Comparison of ENCODE assay signal across 13 cellular contexts in genomic region chr19:31070126-31070525, GRCh38.
DNase-seq lines count a peak whose midpoint lies in the region; ATAC-seq and TF ChIP-seq lines count a peak whose summit lies in the region.
"Had no signal": no experiment of that assay in that cellular context is flagged by ENCODE, and none has a peak within 500 bp of the region (broad histone marks: within the 10 kb centered on the region; RNA-seq: fewer than 3 reads in every experiment).

No MANE protein-coding gene starts in this region.

- no peak overlapping the region for H3K4ac ChIP-seq in IMR-90 (ENCODE audit: low read depth, low read length)

- no peaks in the 10 kb centered on the region for H3K9me3 Mint-ChIP-seq in nephron
- no peaks in the 10 kb centered on the region for H3K9me3 Mint-ChIP-seq in type B pancreatic cell
- H3K9me3 Mint-ChIP-seq in activated CD4-positive, alpha-beta memory T cell treated with anti-CD3 and anti-CD28 coated beads for 36 hours: no peaks in the 10 kb centered on the region
- H3K9me3 Mint-ChIP-seq: CD4-positive, alpha-beta T cell had no signal

- no peak overlapping the region for H3K27ac ChIP-seq in IMR-90 (ENCODE audit: insufficient read depth, low read length)
- H3K27ac ChIP-seq: C4-2B had no signal

- H3K36me3 Mint-ChIP-seq in nephron (ENCODE audit: low read depth): no peaks in the 10 kb centered on the region
- no peaks in the 10 kb centered on the region for H3K36me3 Mint-ChIP-seq in type B pancreatic cell
- H3K36me3 Mint-ChIP-seq in activated CD4-positive, alpha-beta memory T cell treated with anti-CD3 and anti-CD28 coated beads for 36 hours: no peaks in the 10 kb centered on the region
- H3K36me3 Mint-ChIP-seq: IgD-negative memory B cell had no signal

- H3K9me3 ChIP-seq in IMR-90 (ENCODE audit: control insufficient read depth, insufficient read depth, low read length): no peaks in the 10 kb centered on the region
- H3K9me3 ChIP-seq: Caco-2 had no signal

- in situ Hi-C loops in IMR-90 (cut with MboI; ENCODE audit: low sequenced_read_pairs): loop anchor here (25.0 kb wide), 1 partner anchor 1167 kb away; no protein-coding TSS in a partner anchor

- H3K14ac ChIP-seq in IMR-90 (replicated peaks; ENCODE audit: low read depth, low read length): no peak overlapping the region

- H3K36me3 ChIP-seq in IMR-90 (ENCODE audit: control insufficient read depth, insufficient read depth, low read length): no peaks in the 10 kb centered on the region

- TF ChIP-seq CTCF in IMR-90 (conservative IDR thresholded peaks at IDR 0.05; ENCODE audit: low read depth, low read length): no peak
- no peak for TF ChIP-seq CTCF in fibroblast of villous mesenchyme (IDR thresholded peaks at IDR 0.05; ENCODE audit: insufficient read depth, low read depth, low read length)
- TF ChIP-seq CTCF in nephron (IDR thresholded peaks at IDR 0.05; ENCODE audit: unreplicated experiment in 3 of 3): no peak
- TF ChIP-seq CTCF in type B pancreatic cell (conservative IDR thresholded peaks at IDR 0.05): no peak

- H2AFZ ChIP-seq in IMR-90 (replicated peaks; ENCODE audit: low read length, poor library complexity): no peak overlapping the region

- peaks cover 16% of the 10 kb centered on the region for H3K27me3 ChIP-seq in IMR-90 (ENCODE audit: control insufficient read depth, insufficient read depth, low read length)

- H3K23ac ChIP-seq in IMR-90 (ENCODE audit: low read depth, low read length): no peak overlapping the region

- no CpG with 5 or more reads among the region's 7 CpGs for WGBS in IMR-90 (ENCODE audit: extremely low coverage in 2 of 2, insufficient read length in 1 of 2), 2 experiments

- BruUV-seq in IMR-90 (replicated peaks; lab: Mats Ljungman, UMichigan): no TSS peak

- TF ChIP-seq POLR2A in IMR-90 (IDR thresholded peaks at IDR 0.05; ENCODE audit: low read depth, low read length): no peak

- peak; percentile 39 for DNase-seq in IMR-90
- peak; percentile 15 for DNase-seq in fibroblast of villous mesenchyme (ENCODE audit: low read depth)
- no peak for DNase-seq in type B pancreatic cell (ENCODE audit: extremely low spot score, unreplicated experiment)
- no peak for DNase-seq in activated CD4-positive, alpha-beta memory T cell treated with anti-CD3 and anti-CD28 coated beads for 36 hours
- DNase-seq: AML-193; Caco-2; CD4-positive, alpha-beta T cell; H9 had no signal

- H3K18ac ChIP-seq in IMR-90 (ENCODE audit: low read depth, low read length): no peak overlapping the region

- intact Hi-C loops in IMR-90 (cut with micrococcal nuclease): no loop called here
- intact Hi-C loops in activated CD4-positive, alpha-beta memory T cell treated with anti-CD3 and anti-CD28 coated beads for 36 hours (cut with micrococcal nuclease): no loop called here

- no peak overlapping the region for H2BK5ac ChIP-seq in IMR-90 (ENCODE audit: low read depth, low read length, poor library complexity, severe bottlenecking)

- dilution Hi-C loops in IMR-90 (cut with HindIII; ENCODE audit: low sequenced_read_pairs, unreplicated experiment): no loop called here

- no peak overlapping the region for H3K4me3 Mint-ChIP-seq in nephron
- H3K4me3 Mint-ChIP-seq in type B pancreatic cell: peak overlapping the region; percentile 35
- H3K4me3 Mint-ChIP-seq in activated CD4-positive, alpha-beta memory T cell treated with anti-CD3 and anti-CD28 coated beads for 36 hours: no peak overlapping the region
- H3K4me3 Mint-ChIP-seq: CD4-positive, alpha-beta T cell; H9 had no signal

- H3K9ac ChIP-seq in IMR-90 (ENCODE audit: low read depth, low read length): no peak overlapping the region

- H3K27me3 Mint-ChIP-seq in nephron (ENCODE audit: low read depth) (peaks cover 3% of the 10 kb centered on the region), type B pancreatic cell (peaks cover 23% of the 10 kb centered on the region)
- peaks cover 30% of the 10 kb centered on the region for H3K27me3 Mint-ChIP-seq in activated CD4-positive, alpha-beta memory T cell treated with anti-CD3 and anti-CD28 coated beads for 36 hours
- H3K27me3 Mint-ChIP-seq: IgD-negative memory B cell had no signal

- no peaks in the 10 kb centered on the region for H3K9me1 ChIP-seq in IMR-90 (ENCODE audit: insufficient read depth, low read length)

- H3K4me3 ChIP-seq in IMR-90 (ENCODE audit: insufficient read depth, low read depth, low read length): no peak overlapping the region
- no peak overlapping the region for H3K4me3 ChIP-seq in fibroblast of villous mesenchyme (ENCODE audit: low read depth, low read length)

- CTCF ChIA-PET in IMR-90 (lab: Yijun Ruan, JAX): no interaction called here
- CTCF ChIA-PET in activated CD4-positive, alpha-beta memory T cell treated with anti-CD3 and anti-CD28 coated beads for 36 hours (lab: Charles Lee): no interaction called here

- POLR2A ChIA-PET in IMR-90 (lab: Charles Lee; ENCODE audit: unreplicated experiment): no interaction called here
- POLR2A ChIA-PET in activated CD4-positive, alpha-beta memory T cell treated with anti-CD3 and anti-CD28 coated beads for 36 hours (lab: Charles Lee): no interaction called here

- H3K56ac ChIP-seq in IMR-90 (ENCODE audit: extremely low read depth, insufficient read depth, low read length): no peak overlapping the region

- H3K4me1 Mint-ChIP-seq in nephron (peaks cover 73% of the 10 kb centered on the region), type B pancreatic cell (ENCODE audit: unreplicated experiment) (peaks cover 43% of the 10 kb centered on the region)
- no peaks in the 10 kb centered on the region for H3K4me1 Mint-ChIP-seq in activated CD4-positive, alpha-beta memory T cell treated with anti-CD3 and anti-CD28 coated beads for 36 hours (ENCODE audit: low read depth)
- H3K4me1 Mint-ChIP-seq: IgD-negative memory B cell had no signal

- H3K4me1 ChIP-seq in IMR-90 (ENCODE audit: control insufficient read depth, insufficient read depth, low read length): peaks cover 3% of the 10 kb centered on the region; the same call in 1 of the 2 replicates
- H3K4me1 ChIP-seq: Caco-2 had no signal

- no peak overlapping the region for H2BK120ac ChIP-seq in IMR-90 (ENCODE audit: low read depth, low read length)

- H2BK15ac ChIP-seq in IMR-90 (ENCODE audit: low read depth, low read length): no peak overlapping the region

- ATAC-seq in IMR-90 (ENCODE audit: low read depth) (peak; percentile 66), HG02798 (IDR thresholded peaks at IDR 0.05; ENCODE audit: poor library complexity, unreplicated experiment) (no peak), HG03135 (IDR thresholded peaks at IDR 0.05; ENCODE audit: unreplicated experiment) (no peak)

- H4K20me1 ChIP-seq in IMR-90 (ENCODE audit: insufficient read depth, low read length): no peaks in the 10 kb centered on the region

- H2AK9ac ChIP-seq in IMR-90 (replicated peaks; ENCODE audit: low read depth, low read length, poor library complexity): no peak overlapping the region

- no peak overlapping the region for H4K91ac ChIP-seq in IMR-90 (ENCODE audit: insufficient read depth, low read depth, low read length)

- H2AK5ac ChIP-seq in IMR-90 (ENCODE audit: low read depth, low read length): no peak overlapping the region

- TF ChIP-seq RAD21 in IMR-90 (IDR thresholded peaks at IDR 0.05; ENCODE audit: low read length): no peak

- no peak overlapping the region; the same call in 1 of the 2 replicates for H3K4me2 ChIP-seq in IMR-90 (ENCODE audit: low read depth, low read length)

- H3K27ac Mint-ChIP-seq in nephron (peak overlapping the region; percentile 48 to 75 (median 52)), type B pancreatic cell (no peak overlapping the region)
- no peak overlapping the region for H3K27ac Mint-ChIP-seq in activated CD4-positive, alpha-beta memory T cell treated with anti-CD3 and anti-CD28 coated beads for 36 hours
- H3K27ac Mint-ChIP-seq: CD4-positive, alpha-beta T cell; IgD-negative memory B cell had no signal

- no peak overlapping the region for H2BK20ac ChIP-seq in IMR-90 (ENCODE audit: low read depth, low read length)

- no peak overlapping the region for H4K8ac ChIP-seq in IMR-90 (ENCODE audit: low read depth in 2 of 2, low read length in 2 of 2)

- H4K5ac ChIP-seq in IMR-90 (ENCODE audit: low read depth, low read length): no peak overlapping the region

- H3K79me1 ChIP-seq in IMR-90 (ENCODE audit: low read depth in 1 of 2, low read length in 2 of 2): no peaks in the 10 kb centered on the region

TF ChIP-seq in IMR-90, 13 proteins besides CTCF, POLR2A, EP300 and RAD21:
- TF ChIP-seq USF2 (IDR thresholded peaks at IDR 0.05; ENCODE audit: low read depth, low read length): no peak
- no peak for TF ChIP-seq SMC3 (IDR thresholded peaks at IDR 0.05; ENCODE audit: low read depth, low read length)
- TF ChIP-seq RCOR1 (IDR thresholded peaks at IDR 0.05; ENCODE audit: insufficient replicate concordance, low read length): no peak
- no peak for TF ChIP-seq BHLHE40 (IDR thresholded peaks at IDR 0.05; ENCODE audit: low read depth, low read length)
- no peak for TF ChIP-seq MAFK (IDR thresholded peaks at IDR 0.05; ENCODE audit: low read depth, low read length)
- TF ChIP-seq ELK1 (IDR thresholded peaks at IDR 0.05; ENCODE audit: borderline replicate concordance, low read depth, low read length): no peak
- no peak for TF ChIP-seq NFE2L2 (IDR thresholded peaks at IDR 0.05; ENCODE audit: low read depth, low read length)
- no peak for TF ChIP-seq RFX5 (IDR thresholded peaks at IDR 0.05; ENCODE audit: low read depth, low read length)
- no peak for TF ChIP-seq CHD1 (IDR thresholded peaks at IDR 0.05; ENCODE audit: low read depth, low read length)
- no peak for TF ChIP-seq FOS (IDR thresholded peaks at IDR 0.05; ENCODE audit: low read depth, low read length)
- TF ChIP-seq MAZ (IDR thresholded peaks at IDR 0.05; ENCODE audit: borderline replicate concordance, low read depth, low read length): no peak
- no peak for TF ChIP-seq CEBPB (IDR thresholded peaks at IDR 0.05; ENCODE audit: low read depth, low read length)
- TF ChIP-seq MXI1 (IDR thresholded peaks at IDR 0.05; ENCODE audit: borderline replicate concordance, low read depth, low read length): no peak

Comparison
In these comparisons a context has a peak if more than half of its experiments do, and no peak if none do; other contexts are left out.
1. DNase-seq: peak in IMR-90 (single experiment) and fibroblast of villous mesenchyme (single experiment); none in type B pancreatic cell (single experiment) and activated CD4-positive, alpha-beta memory T cell treated with anti-CD3 and anti-CD28 coated beads for 36 hours (single experiment).
2. H3K27ac Mint-ChIP-seq: peak in nephron (3 of 3); none in type B pancreatic cell (single experiment) and activated CD4-positive, alpha-beta memory T cell treated with anti-CD3 and anti-CD28 coated beads for 36 hours (single experiment).